In the genomic region with DNA sequence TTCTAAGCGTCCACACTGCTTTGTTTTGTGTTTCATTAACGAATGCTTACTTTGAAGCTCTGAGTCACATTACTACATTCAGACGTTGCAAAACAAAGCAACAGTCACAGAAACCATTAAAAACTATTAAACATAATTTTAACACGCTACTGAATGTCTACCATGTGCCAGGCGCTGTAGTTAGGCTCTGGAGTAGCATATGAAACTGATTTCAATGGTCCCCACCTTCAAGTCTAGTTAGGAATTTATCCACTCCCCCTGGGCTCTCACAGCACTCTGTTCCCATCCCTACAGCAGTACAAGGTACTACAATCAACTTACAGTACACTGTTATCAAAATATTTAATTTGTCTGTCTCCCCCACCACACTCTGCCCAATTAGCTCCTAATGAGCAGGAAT, we compare ENCODE assay signal across 1 cellular context.
TF ChIP-seq lines count a peak whose summit lies in the region.

No MANE protein-coding gene starts in this region.

TF ChIP-seq in H1, 55 proteins besides CTCF, POLR2A, EP300 and RAD21:
- TF ChIP-seq SIN3A (conservative IDR thresholded peaks at IDR 0.05 in 1 of 2, IDR thresholded peaks at IDR 0.05 in 1 of 2; ENCODE audit: low read depth in 1 of 2, low read length in 2 of 2): no peak
- TF ChIP-seq, protein P1, sequence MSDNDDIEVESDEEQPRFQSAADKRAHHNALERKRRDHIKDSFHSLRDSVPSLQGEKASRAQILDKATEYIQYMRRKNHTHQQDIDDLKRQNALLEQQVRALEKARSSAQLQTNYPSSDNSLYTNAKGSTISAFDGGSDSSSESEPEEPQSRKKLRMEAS (IDR thresholded peaks at IDR 0.05): no peak
- TF ChIP-seq NRF1 (IDR thresholded peaks at IDR 0.05; ENCODE audit: low read depth, low read length): no peak
